ENCODE assay signal across 11 cellular contexts in the genomic region with DNA sequence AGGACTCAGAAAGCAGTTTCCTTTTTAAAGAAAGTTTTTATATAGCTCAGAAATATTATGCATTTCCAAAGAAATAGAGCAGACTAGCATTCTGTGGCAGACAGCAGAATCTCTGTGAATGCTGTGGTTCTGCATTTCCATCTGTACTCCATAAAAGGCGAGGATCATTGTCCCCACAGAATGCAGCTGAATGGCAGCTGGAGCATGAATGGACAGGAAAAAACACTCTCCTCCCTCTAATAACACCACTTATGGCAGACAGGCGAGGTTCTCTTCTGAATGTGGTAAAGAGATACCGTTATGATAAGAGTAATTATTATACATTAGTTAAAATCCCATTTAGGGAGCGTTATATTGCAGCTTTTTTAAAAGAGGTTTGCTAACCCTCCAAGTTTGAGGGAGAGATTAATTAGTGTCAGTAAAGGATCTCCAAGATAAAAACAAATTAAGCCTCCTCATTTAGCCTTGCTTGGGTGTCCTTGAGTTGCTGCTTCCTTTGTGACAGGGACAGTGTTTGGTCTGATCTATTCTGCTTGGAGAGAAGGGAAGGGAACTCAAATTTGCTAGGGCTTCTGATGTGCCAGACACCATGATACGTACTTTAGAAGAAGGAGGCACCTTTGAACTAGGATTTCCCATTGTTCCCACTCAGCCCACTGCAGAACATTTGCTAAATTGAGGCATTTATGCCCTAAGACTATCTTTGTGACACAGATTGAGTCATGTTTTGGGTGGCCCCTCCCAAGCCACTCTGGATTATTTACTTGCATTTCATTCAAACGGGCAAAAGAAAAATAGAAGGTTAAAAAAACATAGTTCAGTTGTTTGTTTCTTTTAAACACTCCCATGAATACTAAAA.
A peak's percentile ranks its signal among the peaks of the same experiment; 100 is the strongest.
DNase-seq lines count a peak whose midpoint lies in the region; ATAC-seq and TF ChIP-seq lines count a peak whose summit lies in the region.
"Had no signal": no experiment of that assay in that cellular context is flagged by ENCODE, and none has a peak within 500 bp of the region (broad histone marks: within the 10 kb centered on the region; RNA-seq: fewer than 3 reads in every experiment).

No MANE protein-coding gene starts in this region.

- peak overlapping the region; percentile 50 for H3K27ac Mint-ChIP-seq in endothelial cell (ENCODE audit: unreplicated experiment)
- H3K27ac Mint-ChIP-seq: CD4-positive, alpha-beta T cell had no signal

- peaks cover 11% of the 10 kb centered on the region for H3K4me1 Mint-ChIP-seq in endothelial cell (ENCODE audit: unreplicated experiment)

- DNase-seq in NCI-H1105 (lab: John Stamatoyannopoulos, UW) (peak; percentile 92), NCI-H510A (lab: John Stamatoyannopoulos, UW) (peak; percentile 61), endothelial cell (ENCODE audit: low spot score) (no peak), sciatic nerve (ENCODE audit: low spot score) (no peak), left lobe of liver (ENCODE audit: low spot score) (no peak), GF-D8 (lab: John Stamatoyannopoulos, UW) (no peak)
- DNase-seq: CD4-positive, alpha-beta T cell; mucosa of descending colon had no signal

- intact Hi-C loops in sciatic nerve (cut with DNase I), result no loop called here

- H3K4me3 Mint-ChIP-seq in endothelial cell (ENCODE audit: unreplicated experiment), result no peak overlapping the region
- H3K4me3 Mint-ChIP-seq: CD4-positive, alpha-beta T cell had no signal

- ATAC-seq in sciatic nerve (peak; percentile 57), HG02763 (IDR thresholded peaks at IDR 0.05; ENCODE audit: unreplicated experiment) (no peak), HG03354 (IDR thresholded peaks at IDR 0.05; ENCODE audit: poor library complexity, severe bottlenecking, unreplicated experiment) (no peak), left lobe of liver (no peak)
- ATAC-seq: K562, mucosa of descending colon had no signal

- no peaks in the 10 kb centered on the region for H3K27me3 Mint-ChIP-seq in endothelial cell (ENCODE audit: unreplicated experiment)
- H3K27me3 Mint-ChIP-seq: CD4-positive, alpha-beta T cell had no signal

- TF ChIP-seq CTCF in endothelial cell (IDR thresholded peaks at IDR 0.05; ENCODE audit: unreplicated experiment), result no peak

- H3K9me3 Mint-ChIP-seq in endothelial cell (ENCODE audit: unreplicated experiment), result no peaks in the 10 kb centered on the region

- no peaks in the 10 kb centered on the region for H3K36me3 Mint-ChIP-seq in endothelial cell (ENCODE audit: low read depth, unreplicated experiment)

Comparison
In these comparisons a context has a peak if more than half of its experiments do, and no peak if none do; other contexts are left out.
1. DNase-seq: peak in NCI-H1105 (single experiment) and NCI-H510A (single experiment); none in endothelial cell (single experiment), sciatic nerve (single experiment), left lobe of liver (single experiment) and GF-D8 (single experiment).